In genomic region chr6:1405221-1405620, GRCh38 we compare ENCODE assay signal across 24 cellular contexts. TPM values are rescaled to one million over a fixed set of nuclear protein-coding genes. Genes with fewer than 3 reads are reported as not detected.
DNase-seq lines count a peak whose midpoint lies in the region; ATAC-seq and TF ChIP-seq lines count a peak whose summit lies in the region.
"Had no signal": no experiment of that assay in that cellular context is flagged by ENCODE, and none has a peak within 500 bp of the region (broad histone marks: within the 10 kb centered on the region; RNA-seq: fewer than 3 reads in every experiment).

No MANE protein-coding gene starts in this region.

- TF ChIP-seq POLR2A in stomach (IDR thresholded peaks at IDR 0.05), result no peak

- no peaks in the 10 kb centered on the region for H3K36me3 ChIP-seq in H7 (replicated peaks; ENCODE audit: control insufficient read depth, insufficient read depth, low read length)
- no peaks in the 10 kb centered on the region for H3K36me3 ChIP-seq in stomach
- H3K36me3 ChIP-seq: BE2C, BLaER1 had no signal

- H3K4me3 ChIP-seq in H7 (ENCODE audit: insufficient read depth, low read depth, low read length) (no peak overlapping the region), stomach (no peak overlapping the region)
- H3K4me3 ChIP-seq: BLaER1, GM12878 had no signal

- H3K4me1 ChIP-seq in stomach, result peaks cover 0 to 9% (median 4%) of the 10 kb centered on the region in 4 donors
- H3K4me1 ChIP-seq: BE2C had no signal

- intact Hi-C loops in sciatic nerve (cut with DNase I), result no loop called here
- intact Hi-C loops in stomach (cut with DNase I; ENCODE audit: low total_unique reads), result no loop called here

- WGBS in stomach, 5 donors, result 66 to 87% (median 73%) methylated on average over 4 to 6 of the region's 6 CpGs

- no peak for ATAC-seq in sciatic nerve
- ATAC-seq in GM19395 (IDR thresholded peaks at IDR 0.05; ENCODE audit: unreplicated experiment), result no peak
- ATAC-seq: GM12878 had no signal

- no peaks in the 10 kb centered on the region for H3K9me3 ChIP-seq in stomach
- H3K9me3 ChIP-seq: BE2C had no signal

- peak; percentile 54 for DNase-seq in H7
- DNase-seq in sciatic nerve (ENCODE audit: low spot score), result peak; percentile 30
- peak; percentile 16 for DNase-seq in stomach
- no peak for DNase-seq in amygdala (lab: John Stamatoyannopoulos, UW)
- DNase-seq: 8988T; ACHN; BE2C; C1 segment of cervical spinal cord; CD4-positive, alpha-beta memory T cell; CD4-positive, CD25-positive, alpha-beta regulatory T cell; CD8-positive, alpha-beta memory T cell; COR-L47; DMS 273 treated with DMSO at 0.1 percent for 48 hours; DMS153; DMS53; DMS79; DND-41; EL; GDM1 had no signal

- TF ChIP-seq EP300 in stomach (IDR thresholded peaks at IDR 0.05), result no peak

- TF ChIP-seq CTCF in stomach (IDR thresholded peaks at IDR 0.05), result no peak

- no peak overlapping the region for H3K27ac ChIP-seq in stomach
- H3K27ac ChIP-seq: BLaER1 had no signal

- H3K27me3 ChIP-seq in H7 (ENCODE audit: control insufficient read depth, insufficient read depth, low read length), result peaks cover 4% of the 10 kb centered on the region
- peaks cover 0 to 30% (median 0%) of the 10 kb centered on the region in 3 donors for H3K27me3 ChIP-seq in stomach

RNA-seq across cellular contexts. Expression of gene FOXF2, which starts 15.8 kb away (rescaled TPM):
- total RNA-seq in H7 (2014; rRNA removed; shearing (Covaris generic)), result 0.52 and 0.89 TPM in 2 replicates
- total RNA-seq in sciatic nerve, result 0.58 TPM
- 100 to 1,000 TPM in 1 of 5 donors, 10 to 100 TPM in 3, 1 to 10 TPM in 1; 9.6 to 104 (median 14.1) TPM for total RNA-seq in stomach
- polyA plus RNA-seq in stomach, result 10 to 100 TPM; 17.7 to 32.2 (median 20.7) TPM
- total RNA-seq: CD4-positive, alpha-beta memory T cell; CD4-positive, CD25-positive, alpha-beta regulatory T cell; CD8-positive, alpha-beta memory T cell; G401; GM12878 had no signal
- polyA plus RNA-seq: CD14-positive monocyte; CD4-positive, alpha-beta memory T cell; CD4-positive, CD25-positive, alpha-beta regulatory T cell; CD8-positive, alpha-beta memory T cell; GM12878 had no signal

Comparison
In these comparisons a context has a peak if more than half of its experiments do, and no peak if none do; other contexts are left out.
1. DNase-seq: peak in H7 (single experiment), sciatic nerve (single experiment) and stomach (single experiment); none in amygdala (0 of 56).